In genomic region chr10:117684673-117685211, GRCh38 we compare ENCODE assay signal across 11 cellular contexts.
DNase-seq lines count a peak whose midpoint lies in the region; ATAC-seq and TF ChIP-seq lines count a peak whose summit lies in the region.
"Had no signal": no experiment of that assay in that cellular context is flagged by ENCODE, and none has a peak within 500 bp of the region (broad histone marks: within the 10 kb centered on the region; RNA-seq: fewer than 3 reads in every experiment).

No MANE protein-coding gene starts in this region.

- H3K9me3 Mint-ChIP-seq in Caco-2 (ENCODE audit: unreplicated experiment), result no peaks in the 10 kb centered on the region
- H3K9me3 Mint-ChIP-seq: activated T-helper 1 cell treated with anti-CD3 and anti-CD28 coated beads, Interleukin-12 subunit alpha, Interleukin-12 subunit beta, Interleukin-2, Interleukin-4 antibody, amounts not matched to agents 30 ng/mL and 10 ng/mL and 1 ng/mL, durations not matched to agents 14 hours and 24 hours and 36 hours had no signal

- H3K79me1 ChIP-seq in neuronal stem cell (ENCODE audit: low read depth, low read length), result no peaks in the 10 kb centered on the region

- H3K4me3 ChIP-seq in Caco-2 (ENCODE audit: low read depth, low read length) (no peak overlapping the region), fibroblast of mammary gland (ENCODE audit: control insufficient read depth, low read depth, low read length) (no peak overlapping the region), neuronal stem cell (ENCODE audit: low read length in 2 of 2) (no peak overlapping the region)

- no peak overlapping the region for H3K4me3 Mint-ChIP-seq in Caco-2 (ENCODE audit: unreplicated experiment)
- H3K4me3 Mint-ChIP-seq: activated T-helper 1 cell treated with anti-CD3 and anti-CD28 coated beads, Interleukin-12 subunit alpha, Interleukin-12 subunit beta, Interleukin-2, Interleukin-4 antibody, amounts not matched to agents 30 ng/mL and 10 ng/mL and 1 ng/mL, durations not matched to agents 14 hours and 24 hours and 36 hours; T-helper 17 cell had no signal

- BruUV-seq in Caco-2 (replicated peaks; lab: Mats Ljungman, UMichigan), result no TSS peak

- peak overlapping the region; percentile 11 for H2BK15ac ChIP-seq in neuronal stem cell (ENCODE audit: low read length)

- H2AFZ ChIP-seq in neuronal stem cell (ENCODE audit: low read length), result no peak overlapping the region

- H3K4ac ChIP-seq in neuronal stem cell (ENCODE audit: low read length), result no peak overlapping the region

- H2AK5ac ChIP-seq in neuronal stem cell (ENCODE audit: low read depth, low read length), result peak overlapping the region; percentile 41

- no peak overlapping the region for H3K4me2 ChIP-seq in neuronal stem cell (ENCODE audit: insufficient read depth, low read length, poor library complexity, severe bottlenecking)

- no peak overlapping the region for H3K27ac ChIP-seq in neuronal stem cell (replicated peaks; ENCODE audit: low read length)

- CTCF ChIA-PET in Caco-2 (lab: Charles Lee), result interaction anchor here (0.6 kb wide), 1 partner anchor 188 kb away, joined by 3 read pairs; no protein-coding TSS in a partner anchor

- peak overlapping the region; percentile 18 for H3K23ac ChIP-seq in neuronal stem cell (ENCODE audit: low read depth, low read length, poor library complexity)

- H3K9me3 ChIP-seq in Caco-2 (no peaks in the 10 kb centered on the region), neuronal stem cell (replicated peaks in 1 of 2; ENCODE audit: control insufficient read depth in 2 of 2, insufficient read depth in 1 of 2, low read depth in 1 of 2, low read length in 2 of 2) (no peaks in the 10 kb centered on the region)

- no peak overlapping the region for H3K27ac Mint-ChIP-seq in Caco-2 (ENCODE audit: unreplicated experiment)
- H3K27ac Mint-ChIP-seq: activated T-helper 1 cell treated with anti-CD3 and anti-CD28 coated beads, Interleukin-12 subunit alpha, Interleukin-12 subunit beta, Interleukin-2, Interleukin-4 antibody, amounts not matched to agents 30 ng/mL and 10 ng/mL and 1 ng/mL, durations not matched to agents 14 hours and 24 hours and 36 hours; T-helper 17 cell had no signal

- H3K36me3 ChIP-seq in Caco-2 (ENCODE audit: control insufficient read depth, insufficient read depth, low read length) (no peaks in the 10 kb centered on the region), neuronal stem cell (replicated peaks in 1 of 2; ENCODE audit: control insufficient read depth in 2 of 2, insufficient read depth in 2 of 2, low read length in 2 of 2) (no peaks in the 10 kb centered on the region)

- DNase-seq in Caco-2 (peak in 1 of 2 experiments; percentile 16), HT-29 (ENCODE audit: low spot score) (peak; percentile 12), fibroblast of mammary gland (ENCODE audit: low read depth) (peak; percentile 55), neuronal stem cell (ENCODE audit: low spot score) (no peak)
- DNase-seq: dermis blood vessel endothelial cell, T-helper 17 cell had no signal

- peak overlapping the region; percentile 5 for H2BK12ac ChIP-seq in neuronal stem cell (ENCODE audit: low read length)

- H3K4me1 Mint-ChIP-seq in Caco-2 (ENCODE audit: low read depth, unreplicated experiment), result no peaks in the 10 kb centered on the region
- H3K4me1 Mint-ChIP-seq: T-helper 17 cell had no signal

- H4K91ac ChIP-seq in neuronal stem cell (ENCODE audit: low read depth, low read length, poor library complexity), result no peak overlapping the region

- no peaks in the 10 kb centered on the region for H3K4me1 ChIP-seq in Caco-2
- peaks cover 0 to 5% of the 10 kb centered on the region in 2 donors for H3K4me1 ChIP-seq in neuronal stem cell (ENCODE audit: control insufficient read depth in 2 of 2, insufficient read depth in 1 of 2, low read depth in 1 of 2, low read length in 2 of 2)

- no peaks in the 10 kb centered on the region for H3K36me3 Mint-ChIP-seq in Caco-2 (ENCODE audit: insufficient read depth, unreplicated experiment)

- no peak overlapping the region for H3K9ac ChIP-seq in neuronal stem cell (ENCODE audit: low read depth, low read length, poor library complexity)

- no peaks in the 10 kb centered on the region for H3K27me3 ChIP-seq in Caco-2 (replicated peaks; ENCODE audit: control insufficient read depth, insufficient read depth, low read length)
- peaks cover 0 to 2% (median 0%) of the 10 kb centered on the region in 3 experiments for H3K27me3 ChIP-seq in neuronal stem cell (ENCODE audit: control insufficient read depth in 3 of 3, insufficient read depth in 3 of 3, low read depth in 1 of 3, low read length in 3 of 3)

- POLR2A ChIA-PET in Caco-2 (lab: Charles Lee), result no interaction called here

- H3K18ac ChIP-seq in neuronal stem cell (ENCODE audit: low read length), result peak overlapping the region; percentile 60

- TF ChIP-seq CTCF in Caco-2 (IDR thresholded peaks at IDR 0.05; ENCODE audit: insufficient read depth in 1 of 2, low read depth in 1 of 2, low read length in 1 of 2, severe bottlenecking in 1 of 2, unreplicated experiment in 1 of 2), result peak; percentile 20 to 35
- peak; percentile 31 for TF ChIP-seq CTCF in fibroblast of mammary gland (conservative IDR thresholded peaks at IDR 0.05; ENCODE audit: control insufficient read depth, insufficient read depth, low read depth, low read length)

- no peak overlapping the region for H4K8ac ChIP-seq in neuronal stem cell (ENCODE audit: low read depth, low read length)

- H3K27me3 Mint-ChIP-seq in Caco-2 (ENCODE audit: insufficient read depth, unreplicated experiment), result no peaks in the 10 kb centered on the region

- no peak overlapping the region for H2BK5ac ChIP-seq in neuronal stem cell (ENCODE audit: low read length)

- H3K14ac ChIP-seq in neuronal stem cell (ENCODE audit: low read length), result no peak overlapping the region

- no CpG with 5 or more reads among the region's 16 CpGs for WGBS in neuronal stem cell (ENCODE audit: extremely low coverage in 2 of 2, insufficient read length in 2 of 2, insufficient replicate concordance in 1 of 2), 2 donors

- intact Hi-C loops in Caco-2 (cut with micrococcal nuclease; ENCODE audit: unreplicated experiment), result loop anchor here (2.0 to 5.0 kb wide), 2 partner anchors 142 to 188 kb away; partner anchors contain the start of gene EMX2

- H2BK120ac ChIP-seq in neuronal stem cell (ENCODE audit: low read depth, low read length), result no peak overlapping the region

- ATAC-seq in HG02885 (IDR thresholded peaks at IDR 0.05; ENCODE audit: poor library complexity, unreplicated experiment) (no peak), GM18907 (IDR thresholded peaks at IDR 0.05; ENCODE audit: unreplicated experiment) (no peak), GM19324 (IDR thresholded peaks at IDR 0.05; ENCODE audit: low FRiP score, unreplicated experiment) (no peak), GM18873 (IDR thresholded peaks at IDR 0.05; ENCODE audit: low FRiP score, unreplicated experiment) (no peak)
- ATAC-seq: T-helper 17 cell had no signal
